ENCODE assay signal across 1 cellular context in the genomic region with DNA sequence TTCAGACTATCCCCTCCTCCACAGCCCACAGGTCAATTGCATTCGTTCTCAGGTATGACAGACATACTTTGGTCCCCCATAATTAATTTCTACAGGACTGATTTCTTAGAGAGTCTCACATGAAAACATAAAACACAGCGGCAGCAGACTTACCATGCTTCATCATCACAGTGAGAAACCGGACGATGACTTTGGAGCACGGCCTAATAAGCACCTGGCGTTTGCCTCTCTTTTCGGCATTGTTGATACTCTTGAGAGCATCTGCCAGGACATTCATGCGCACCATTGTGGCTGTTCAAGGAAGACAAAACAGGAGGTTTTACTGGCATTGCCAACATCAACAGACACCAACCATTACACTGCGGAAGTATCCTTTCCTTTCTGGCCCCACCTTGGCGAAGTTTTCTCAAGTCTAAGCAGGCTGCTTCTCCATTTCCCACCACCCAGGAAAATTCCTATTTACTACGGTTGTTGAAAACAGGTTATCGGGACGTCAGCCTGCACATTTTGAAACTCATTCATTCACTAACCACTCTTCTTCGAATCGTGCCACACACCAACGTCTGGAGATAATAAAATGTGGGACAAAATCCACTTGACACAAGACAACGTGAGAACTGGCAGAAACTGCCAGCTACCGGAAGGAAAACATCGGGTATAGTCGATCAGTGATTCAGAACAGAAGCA.
TF ChIP-seq lines count a peak whose summit lies in the region.

No MANE protein-coding gene starts in this region.

TF ChIP-seq in HCT116, 20 proteins besides CTCF, POLR2A, EP300 and RAD21 (continued from another document):
- TF ChIP-seq TCF7L2 (IDR thresholded peaks at IDR 0.05; ENCODE audit: borderline replicate concordance, extremely low read depth, insufficient read depth, insufficient read length): no peak
- TF ChIP-seq ZFX (IDR thresholded peaks at IDR 0.05): no peak
- no peak for TF ChIP-seq POLR2AphosphoS5 (IDR thresholded peaks at IDR 0.05; ENCODE audit: low read depth, low read length)
- TF ChIP-seq, protein P1, sequence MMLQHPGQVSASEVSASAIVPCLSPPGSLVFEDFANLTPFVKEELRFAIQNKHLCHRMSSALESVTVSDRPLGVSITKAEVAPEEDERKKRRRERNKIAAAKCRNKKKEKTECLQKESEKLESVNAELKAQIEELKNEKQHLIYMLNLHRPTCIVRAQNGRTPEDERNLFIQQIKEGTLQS (IDR thresholded peaks at IDR 0.05): no peak
- TF ChIP-seq CEBPB (IDR thresholded peaks at IDR 0.05; ENCODE audit: low read depth): no peak
- no peak for TF ChIP-seq SRF (IDR thresholded peaks at IDR 0.05; ENCODE audit: low read depth)
